In genomic region chr15:43316969-43317346, GRCh38 we compare ENCODE assay signal across 34 cellular contexts. TPM values are rescaled to one million over a fixed set of nuclear protein-coding genes. Genes with fewer than 3 reads are reported as not detected.
"Had no signal": no experiment of that assay in that cellular context is flagged by ENCODE, and none has a peak within 500 bp of the region (broad histone marks: within the 10 kb centered on the region; RNA-seq: fewer than 3 reads in every experiment).

No MANE protein-coding gene starts in this region.

- DNase-seq: hypothalamus; immature natural killer cell; kidney; left colon; left lung; lower lobe of right lung; mammary epithelial cell; natural killer cell; nephron progenitor cell; occipital lobe; psoas muscle; small intestine; spleen; stimulated activated CD4-positive, alpha-beta T cell treated with anti-CD3 and anti-CD28 coated beads, Interleukin-4, amount 100 ng/mL, for 24 hours; stimulated activated naive CD4-positive, alpha-beta T cell; tibial artery; trophoblast cell had no signal

- ATAC-seq: left colon; left lung; lower lobe of right lung; natural killer cell; psoas muscle; stimulated activated effector memory CD8-positive, alpha-beta T cell treated with anti-CD3 and anti-CD28 coated beads, Interleukin-12 subunit alpha, Interleukin-12 subunit beta, amount 100 ng/mL, for 72 hours had no signal

- H3K27ac ChIP-seq: left lung, lower lobe of right lung, neural progenitor cell, neutrophil, parathyroid adenoma, psoas muscle, right atrium auricular region, spleen, suprapubic skin, thoracic aorta, tibial artery had no signal

- H3K4me3 ChIP-seq: left lung, lower lobe of right lung, neural progenitor cell, psoas muscle, right atrium auricular region, spleen, suprapubic skin, thoracic aorta, tibial artery, vagina had no signal

- H3K4me1 ChIP-seq: left lung, lower lobe of right lung, neural progenitor cell, parathyroid adenoma, psoas muscle, right atrium auricular region, spleen, suprapubic skin, tibial artery, vagina had no signal

- H3K9ac ChIP-seq: neural progenitor cell, parathyroid adenoma had no signal

- H3K4me3 Mint-ChIP-seq: immature natural killer cell; natural killer cell; nephron progenitor cell; neural progenitor cell; stimulated activated effector memory CD8-positive, alpha-beta T cell treated with anti-CD3 and anti-CD28 coated beads, Interleukin-12 subunit alpha, Interleukin-12 subunit beta, amount 100 ng/mL, for 72 hours; stimulated activated naive CD8-positive, alpha-beta T cell treated with anti-CD3 and anti-CD28 coated beads, Interleukin-15, Interleukin-2, amounts not matched to agents 100 ng/mL and 50 ng/mL, for 24 hours had no signal

- H3K27ac Mint-ChIP-seq: immature natural killer cell; natural killer cell; nephron progenitor cell; neural progenitor cell; stimulated activated effector memory CD8-positive, alpha-beta T cell treated with anti-CD3 and anti-CD28 coated beads, Interleukin-12 subunit alpha, Interleukin-12 subunit beta, amount 100 ng/mL, for 72 hours; stimulated activated naive CD8-positive, alpha-beta T cell treated with anti-CD3 and anti-CD28 coated beads, Interleukin-15, Interleukin-2, amounts not matched to agents 100 ng/mL and 50 ng/mL, for 24 hours had no signal

- H3K9me3 Mint-ChIP-seq: natural killer cell; nephron progenitor cell; neural progenitor cell; stimulated activated effector memory CD8-positive, alpha-beta T cell treated with anti-CD3 and anti-CD28 coated beads, Interleukin-12 subunit alpha, Interleukin-12 subunit beta, amount 100 ng/mL, for 72 hours; stimulated activated naive CD8-positive, alpha-beta T cell treated with anti-CD3 and anti-CD28 coated beads, Interleukin-15, Interleukin-2, amounts not matched to agents 100 ng/mL and 50 ng/mL, for 24 hours had no signal

- H3K36me3 Mint-ChIP-seq: natural killer cell; neural progenitor cell; stimulated activated effector memory CD8-positive, alpha-beta T cell treated with anti-CD3 and anti-CD28 coated beads, Interleukin-12 subunit alpha, Interleukin-12 subunit beta, amount 100 ng/mL, for 72 hours had no signal

- H3K36me3 ChIP-seq: left lung, lower lobe of right lung, neural progenitor cell, neutrophil, right atrium auricular region, spleen, suprapubic skin, thoracic aorta, tibial artery, vagina had no signal

- H3K27me3 ChIP-seq: right atrium auricular region, vagina had no signal

- H3K4me1 Mint-ChIP-seq: immature natural killer cell; natural killer cell; nephron progenitor cell; stimulated activated effector memory CD8-positive, alpha-beta T cell treated with anti-CD3 and anti-CD28 coated beads, Interleukin-12 subunit alpha, Interleukin-12 subunit beta, amount 100 ng/mL, for 72 hours had no signal

RNA-seq across cellular contexts. Expression of gene TGM7, which starts 14.9 kb away (rescaled TPM):
- total RNA-seq: kidney, left colon, left lung, liver, lower lobe of right lung, mammary epithelial cell, mucosa of gallbladder, natural killer cell, occipital lobe, osteocyte, posterior vena cava, renal cortical epithelial cell, right atrium auricular region, sciatic nerve, spleen, subcutaneous adipose tissue, suprapubic skin, thoracic aorta, ureter, vagina had no signal

RNA-seq across cellular contexts. Expression of gene TGM5, which starts 50.2 kb away (rescaled TPM):
- total RNA-seq: kidney, left colon, left lung, liver, natural killer cell, occipital lobe, osteocyte, sciatic nerve, spleen, thoracic aorta had no signal
